12 cellular contexts compared by ENCODE assay signal in the genomic region with DNA sequence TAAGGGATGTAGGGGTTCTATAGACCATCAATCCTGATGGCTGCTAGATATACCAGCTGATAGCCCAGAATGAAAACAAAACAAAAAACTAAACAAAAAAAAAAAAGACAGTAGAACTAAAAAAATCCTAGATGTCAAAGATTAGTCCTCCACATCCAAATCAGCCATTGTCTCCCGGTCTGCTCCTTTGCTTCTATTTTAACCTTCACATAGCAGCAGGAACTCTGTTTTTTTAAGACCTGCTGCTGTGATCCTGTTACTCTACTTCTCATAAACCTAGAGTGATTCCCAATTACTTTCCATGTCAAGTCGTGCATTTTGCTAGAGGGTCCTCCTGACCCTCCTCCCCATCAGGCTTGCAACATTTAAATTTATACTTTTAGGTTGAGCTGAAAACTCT. TPM values are rescaled to one million over a fixed set of nuclear protein-coding genes. Genes with fewer than 3 reads are reported as not detected.
DNase-seq lines count a peak whose midpoint lies in the region; ATAC-seq and TF ChIP-seq lines count a peak whose summit lies in the region.
"Had no signal": no experiment of that assay in that cellular context is flagged by ENCODE, and none has a peak within 500 bp of the region (broad histone marks: within the 10 kb centered on the region; RNA-seq: fewer than 3 reads in every experiment).

No MANE protein-coding gene starts in this region.

- peak overlapping the region; percentile 25 to 91 (median 58) for H3K27ac ChIP-seq in tibial nerve
- no peak overlapping the region for H3K27ac ChIP-seq in GM23338 (ENCODE audit: low read depth)

- no peak for DNase-seq in activated naive CD4-positive, alpha-beta T cell treated with anti-CD3 and anti-CD28 coated beads for 36 hours
- DNase-seq in activated naive CD4-positive, alpha-beta T cell (lab: John Stamatoyannopoulos, UW) = no peak
- DNase-seq in MCF 10A (ENCODE audit: unreplicated experiment) = no peak
- DNase-seq in naive thymus-derived CD8-positive, alpha-beta T cell = no peak
- DNase-seq in tibial nerve (ENCODE audit: low spot score in 2 of 2) = no peak
- DNase-seq in AG08396 (ENCODE audit: low spot score) = no peak
- DNase-seq in GM23338 (ENCODE audit: low spot score) = no peak
- DNase-seq: activated CD4-positive, alpha-beta T cell treated with anti-CD3 and anti-CD28 coated beads for 48 hours; foreskin melanocyte; NCI-H146; stimulated activated CD4-positive, alpha-beta T cell treated with anti-CD3 and anti-CD28 coated beads, Interleukin-2, amount 100 ng/mL, for 24 hours had no signal

- H3K36me3 ChIP-seq in tibial nerve (peaks cover 0 to 6% (median 0%) of the 10 kb centered on the region in 3 donors), GM23338 (ENCODE audit: insufficient read depth) (peaks cover 8% of the 10 kb centered on the region; the same call in 1 of the 2 replicates)

- peaks cover 51% of the 10 kb centered on the region for H3K79me2 ChIP-seq in GM23338 (replicated peaks; ENCODE audit: insufficient read depth)

- H3K4me1 Mint-ChIP-seq in activated naive CD4-positive, alpha-beta T cell treated with anti-CD3 and anti-CD28 coated beads for 36 hours (ENCODE audit: low read depth) = peaks cover 32% of the 10 kb centered on the region
- peaks cover 33% of the 10 kb centered on the region for H3K4me1 Mint-ChIP-seq in MCF 10A (ENCODE audit: insufficient read depth, unreplicated experiment)
- H3K4me1 Mint-ChIP-seq in naive thymus-derived CD8-positive, alpha-beta T cell = peaks cover 20 to 61% (median 45%) of the 10 kb centered on the region in 4 donors
- H3K4me1 Mint-ChIP-seq in GM23338 = peaks cover 42% of the 10 kb centered on the region

- no peaks in the 10 kb centered on the region for H3K27me3 ChIP-seq in tibial nerve
- no peaks in the 10 kb centered on the region for H3K27me3 ChIP-seq in GM23338 (ENCODE audit: insufficient read depth)

- no peak overlapping the region for H3K4me2 ChIP-seq in GM23338

- TF ChIP-seq EP300 in tibial nerve (IDR thresholded peaks at IDR 0.05) = no peak

- no peaks in the 10 kb centered on the region for H3K27me3 Mint-ChIP-seq in activated naive CD4-positive, alpha-beta T cell treated with anti-CD3 and anti-CD28 coated beads for 36 hours (ENCODE audit: low read depth)
- no peaks in the 10 kb centered on the region for H3K27me3 Mint-ChIP-seq in MCF 10A (ENCODE audit: insufficient read depth, unreplicated experiment)
- no peaks in the 10 kb centered on the region for H3K27me3 Mint-ChIP-seq in naive thymus-derived CD8-positive, alpha-beta T cell
- H3K27me3 Mint-ChIP-seq in GM23338 (ENCODE audit: insufficient read depth, low read depth, poor library complexity) = peaks cover 8% of the 10 kb centered on the region

- no peak overlapping the region for H3K4me3 Mint-ChIP-seq in activated naive CD4-positive, alpha-beta T cell treated with anti-CD3 and anti-CD28 coated beads for 36 hours
- peak overlapping the region; percentile 83 for H3K4me3 Mint-ChIP-seq in MCF 10A (ENCODE audit: unreplicated experiment)
- H3K4me3 Mint-ChIP-seq in naive thymus-derived CD8-positive, alpha-beta T cell = peak overlapping the region in 1 of 10 donors; percentile 7
- H3K4me3 Mint-ChIP-seq in GM23338 = no peak overlapping the region

- peak overlapping the region; percentile 39 for H3K27ac Mint-ChIP-seq in activated naive CD4-positive, alpha-beta T cell treated with anti-CD3 and anti-CD28 coated beads for 36 hours
- peak overlapping the region; percentile 8 for H3K27ac Mint-ChIP-seq in MCF 10A (ENCODE audit: low read depth, unreplicated experiment)
- peak overlapping the region; percentile 20 to 99 (median 80) for H3K27ac Mint-ChIP-seq in naive thymus-derived CD8-positive, alpha-beta T cell
- no peak overlapping the region for H3K27ac Mint-ChIP-seq in GM23338

- POLR2A ChIA-PET in MCF 10A (lab: Yijun Ruan, JAX) = interaction anchor here (1.0 to 7.6 kb wide), 7 partner anchors 15 to 450 kb away, joined by 3 to 75 read pairs (median 25); a partner anchor contains a TSS
- POLR2A ChIA-PET in naive thymus-derived CD8-positive, alpha-beta T cell (lab: Charles Lee) = interaction anchor here (0.7 kb wide), 1 partner anchor 839 kb away, joined by 4 read pairs; no protein-coding TSS in a partner anchor

- no peak for TF ChIP-seq POLR2A in tibial nerve (IDR thresholded peaks at IDR 0.05)

- intact Hi-C loops in activated naive CD4-positive, alpha-beta T cell treated with anti-CD3 and anti-CD28 coated beads for 36 hours (cut with micrococcal nuclease) = loop anchor here (5.0 to 10.0 kb wide), 5 partner anchors 165 to 1388 kb away; partner anchors contain the start of genes PLXND1, RAB43 and SEC61A1
- intact Hi-C loops in MCF 10A (cut with micrococcal nuclease) = no loop called here

- no peaks in the 10 kb centered on the region for H3K9me3 ChIP-seq in tibial nerve

- H3K9me2 ChIP-seq in GM23338 (ENCODE audit: insufficient read depth) = no peaks in the 10 kb centered on the region

- no peak for ATAC-seq in naive thymus-derived CD8-positive, alpha-beta T cell
- ATAC-seq in GM21528 (IDR thresholded peaks at IDR 0.05; ENCODE audit: low FRiP score, unreplicated experiment) (no peak), GM23338 (no peak)

- H3K4me1 ChIP-seq in tibial nerve (peaks cover 0 to 62% (median 42%) of the 10 kb centered on the region in 4 donors), GM23338 (ENCODE audit: insufficient read depth) (peaks cover 31% of the 10 kb centered on the region)

- TF ChIP-seq CTCF in MCF 10A (IDR thresholded peaks at IDR 0.05; ENCODE audit: unreplicated experiment) = no peak
- no peak for TF ChIP-seq CTCF in tibial nerve (IDR thresholded peaks at IDR 0.05)
- no peak for TF ChIP-seq CTCF in GM23338 (conservative IDR thresholded peaks at IDR 0.05; ENCODE audit: low read depth in 2 of 2)

- BruUV-seq in MCF 10A (replicated peaks; lab: Mats Ljungman, UMichigan) = no TSS peak

- H3K4me3 ChIP-seq in tibial nerve (no peak overlapping the region), GM23338 (no peak overlapping the region)

- no peaks in the 10 kb centered on the region for H3K9me3 Mint-ChIP-seq in activated naive CD4-positive, alpha-beta T cell treated with anti-CD3 and anti-CD28 coated beads for 36 hours
- no peaks in the 10 kb centered on the region for H3K9me3 Mint-ChIP-seq in MCF 10A (ENCODE audit: unreplicated experiment)
- peaks cover 0 to 2% (median 0%) of the 10 kb centered on the region in 9 donors for H3K9me3 Mint-ChIP-seq in naive thymus-derived CD8-positive, alpha-beta T cell
- no peaks in the 10 kb centered on the region for H3K9me3 Mint-ChIP-seq in GM23338

- H2AFZ ChIP-seq in GM23338 = no peak overlapping the region

- CTCF ChIA-PET in activated naive CD4-positive, alpha-beta T cell treated with anti-CD3 and anti-CD28 coated beads for 36 hours (lab: Charles Lee) = interaction anchor here (1.0 kb wide), 1 partner anchor 48 kb away, joined by 4 read pairs; no protein-coding TSS in a partner anchor
- CTCF ChIA-PET in MCF 10A (lab: Yijun Ruan, JAX) = interaction anchor here (1.0 to 3.8 kb wide), 3 partner anchors 43 to 499 kb away, joined by 3 to 17 read pairs (median 4); no protein-coding TSS in a partner anchor

- H4K20me1 ChIP-seq in GM23338 (replicated peaks; ENCODE audit: insufficient read depth) = peaks cover 7% of the 10 kb centered on the region; the same call in 1 of the 2 replicates

- no peaks in the 10 kb centered on the region for H3F3A ChIP-seq in GM23338 (replicated peaks; ENCODE audit: low read depth)

- peaks cover 11% of the 10 kb centered on the region for H3K36me3 Mint-ChIP-seq in activated naive CD4-positive, alpha-beta T cell treated with anti-CD3 and anti-CD28 coated beads for 36 hours (ENCODE audit: low read depth)
- H3K36me3 Mint-ChIP-seq in MCF 10A (ENCODE audit: insufficient read depth, unreplicated experiment) (peaks cover 18% of the 10 kb centered on the region), GM23338 (ENCODE audit: low read depth) (peaks cover 15% of the 10 kb centered on the region)
- H3K36me3 Mint-ChIP-seq in naive thymus-derived CD8-positive, alpha-beta T cell = peaks cover 0 to 7% (median 0%) of the 10 kb centered on the region in 3 donors

- WGBS in tibial nerve, 2 donors = 34 to 38% methylated on average over 2 of the region's 2 CpGs

TF ChIP-seq in GM23338, 12 proteins besides CTCF, POLR2A, EP300 and RAD21 (continues in another document):
- TF ChIP-seq EZH2phosphoT487 (IDR thresholded peaks at IDR 0.05; ENCODE audit: unreplicated experiment) (no peak), STAT1 (IDR thresholded peaks at IDR 0.05; ENCODE audit: unreplicated experiment) (no peak), ZNF331 (CRISPR knock-in tag; IDR thresholded peaks at IDR 0.05; ENCODE audit: low read depth) (no peak)

RNA-seq across cellular contexts. Expression of gene IFT122, which starts 2.5 kb away (rescaled TPM):
- total RNA-seq in activated naive CD4-positive, alpha-beta T cell treated with anti-CD3 and anti-CD28 coated beads for 36 hours = 10 to 100 TPM; 27.8 to 32.4 TPM
- 18.7 and 21.0 TPM in 2 replicates for total RNA-seq in MCF 10A (2022)
- total RNA-seq in naive thymus-derived CD8-positive, alpha-beta T cell = 10 to 100 TPM; 22.9 to 25.2 TPM
- 1 to 10 TPM; 3.3 to 6.5 (median 3.5) TPM for polyA plus RNA-seq in naive thymus-derived CD8-positive, alpha-beta T cell
- 10 to 100 TPM; 36.6 to 74.4 (median 43.3) TPM for total RNA-seq in tibial nerve
- 30.2 and 38.8 TPM in 2 replicates for total RNA-seq in GM23338 (2014; rRNA removed; shearing (Covaris generic))
- 10.2 and 10.9 TPM in 2 replicates for polyA plus RNA-seq in GM23338 (2016; fragmentation: Nextera tagmentation; extraction: Ambion mirVana)

RNA-seq across cellular contexts. Expression of gene MBD4, which starts 2.7 kb away (rescaled TPM):
- total RNA-seq in activated naive CD4-positive, alpha-beta T cell treated with anti-CD3 and anti-CD28 coated beads for 36 hours = 10 to 100 TPM; 50.9 to 51.0 TPM
- total RNA-seq in MCF 10A (2022) (30.6 and 35.8 TPM in 2 replicates), tibial nerve (10 to 100 TPM; 15.5 to 42.0 (median 32.8) TPM)
- 10 to 100 TPM; 58.2 to 61.1 TPM for total RNA-seq in naive thymus-derived CD8-positive, alpha-beta T cell
- 10 to 100 TPM; 33.6 to 40.0 (median 35.9) TPM for polyA plus RNA-seq in naive thymus-derived CD8-positive, alpha-beta T cell
- 26.4 and 33.9 TPM in 2 replicates for total RNA-seq in GM23338 (2014; rRNA removed; shearing (Covaris generic))
- polyA plus RNA-seq in GM23338 (2016; fragmentation: Nextera tagmentation; extraction: Ambion mirVana) = 51.8 and 59.3 TPM in 2 replicates

RNA-seq across cellular contexts. Expression of gene EFCAB12, which starts 14.1 kb away (rescaled TPM):
- under 1 TPM; 0.37 to 0.81 TPM for total RNA-seq in activated naive CD4-positive, alpha-beta T cell treated with anti-CD3 and anti-CD28 coated beads for 36 hours
- 0.22 TPM in 1 of 2 replicates, not detected in the other for total RNA-seq in MCF 10A (2022)
- 1 to 10 TPM; 1.6 to 2.3 TPM for total RNA-seq in naive thymus-derived CD8-positive, alpha-beta T cell
- polyA plus RNA-seq in naive thymus-derived CD8-positive, alpha-beta T cell = under 1 TPM in 2 of 3 donors, not detected in 1; 0.16 to 0.20 TPM
- 1 to 10 TPM in 1 of 4 donors, under 1 TPM in 3; 0.22 to 2.2 (median 0.46) TPM for total RNA-seq in tibial nerve
- 0.24 and 0.54 TPM in 2 replicates for total RNA-seq in GM23338 (2014; rRNA removed; shearing (Covaris generic))
- 0.17 and 0.65 TPM in 2 replicates for polyA plus RNA-seq in GM23338 (2016; fragmentation: Nextera tagmentation; extraction: Ambion mirVana)
